32 cellular contexts compared by ENCODE assay signal in genomic region chr1:28308750-28309149, GRCh38.
"Had no signal": no experiment of that assay in that cellular context is flagged by ENCODE, and none has a peak within 500 bp of the region (broad histone marks: within the 10 kb centered on the region; RNA-seq: fewer than 3 reads in every experiment).

No MANE protein-coding gene starts in this region.

- H3K27me3 ChIP-seq: body of pancreas, foreskin keratinocyte, gastrocnemius medialis, heart left ventricle had no signal

- ATAC-seq: activated T-cell treated with anti-CD3 and anti-CD28 coated beads, Interleukin-2, amount 50 U/mL, for 72 hours; body of pancreas; effector memory CD8-positive, alpha-beta T cell; foreskin keratinocyte; gastrocnemius medialis; heart left ventricle; T-helper 17 cell had no signal

- H3K9me3 Mint-ChIP-seq: activated CD4-positive, alpha-beta memory T cell treated with anti-CD3 and anti-CD28 coated beads, Interleukin-2, amount 10 ng/mL, durations not matched to agents 7 days and 5 days; activated CD4-positive, alpha-beta T cell treated with anti-CD3 and anti-CD28 coated beads, Interleukin-2, amount 10 ng/mL, durations not matched to agents 7 days and 5 days; activated T-cell treated with anti-CD3 and anti-CD28 coated beads, Interleukin-2, amount 50 U/mL, for 24 hours; activated T-cell treated with anti-CD3 and anti-CD28 coated beads, Interleukin-2, amount 50 U/mL, for 72 hours; effector memory CD8-positive, alpha-beta T cell; T-helper 2 cell treated with Interferon-gamma antibody and Interleukin-4, amounts not matched to agents 5 μg/mL and 100 μg/mL, for 36 hours had no signal

- H3K36me3 Mint-ChIP-seq: activated naive CD8-positive, alpha-beta T cell had no signal

- H3K4me1 ChIP-seq: esophagus muscularis mucosa, foreskin keratinocyte, gastrocnemius medialis had no signal

- DNase-seq: activated CD4-positive, alpha-beta memory T cell treated with anti-CD3 and anti-CD28 coated beads, Interleukin-2, amount 10 ng/mL, durations not matched to agents 7 days and 5 days; activated CD4-positive, alpha-beta T cell treated with anti-CD3 and anti-CD28 coated beads for 4 hours; activated CD4-positive, alpha-beta T cell treated with anti-CD3 and anti-CD28 coated beads, Interleukin-2, amount 10 ng/mL, durations not matched to agents 7 days and 5 days; activated CD4-positive, alpha-beta T cell treated with anti-CD3 and anti-CD28 coated beads, Interleukin-2, amount 50 U/mL, for 4 hours; activated CD4-positive, CD25-positive, alpha-beta regulatory T cell; activated CD4-positive, CD25-positive, alpha-beta regulatory T cell treated with anti-CD3 and anti-CD28 coated beads, Interleukin-2, amount 50 U/mL, for 72 hours; activated CD8-positive, alpha-beta memory T cell treated with anti-CD3 and anti-CD28 coated beads, Interleukin-2, amount 50 U/mL, for 48 hours; activated effector memory CD4-positive, alpha-beta T cell treated with Interleukin-2 at 50 U/mL for 16 hours; activated gamma-delta T cell treated with Interleukin-2 at 50 U/mL for 16 hours; activated naive CD4-positive, alpha-beta T cell treated with anti-CD3 and anti-CD28 coated beads, Interleukin-2, amount 50 U/mL, for 16 hours; activated naive CD4-positive, alpha-beta T cell treated with Interleukin-2 at 50 U/mL for 16 hours; activated T-cell treated with anti-CD3 and anti-CD28 coated beads for 4 hours; activated T-cell treated with anti-CD3 and anti-CD28 coated beads, Interleukin-2, amount 50 U/mL, for 24 hours; activated T-cell treated with anti-CD3 and anti-CD28 coated beads, Interleukin-2, amount 50 U/mL, for 72 hours; amygdala; aorta; body of pancreas; caudate nucleus; cortex of kidney; dermis blood vessel endothelial cell; effector CD4-positive, alpha-beta T cell; effector memory CD8-positive, alpha-beta T cell; erythroblast; foreskin keratinocyte; gastrocnemius medialis; glutamatergic neuron; heart left ventricle; T-helper 17 cell; T1000 had no signal

- H3K4me3 ChIP-seq: body of pancreas, esophagus muscularis mucosa, gastrocnemius medialis, heart left ventricle had no signal

- H3K4me3 Mint-ChIP-seq: activated CD4-positive, alpha-beta memory T cell treated with anti-CD3 and anti-CD28 coated beads, Interleukin-2, amount 10 ng/mL, durations not matched to agents 7 days and 5 days; activated CD4-positive, alpha-beta T cell treated with anti-CD3 and anti-CD28 coated beads, Interleukin-2, amount 10 ng/mL, durations not matched to agents 7 days and 5 days; activated naive CD8-positive, alpha-beta T cell; activated T-cell treated with anti-CD3 and anti-CD28 coated beads, Interleukin-2, amount 50 U/mL, for 24 hours; activated T-cell treated with anti-CD3 and anti-CD28 coated beads, Interleukin-2, amount 50 U/mL, for 72 hours; effector memory CD8-positive, alpha-beta T cell; T-helper 17 cell; T-helper 2 cell treated with Interferon-gamma antibody and Interleukin-4, amounts not matched to agents 5 μg/mL and 100 μg/mL, for 36 hours had no signal

- H3K36me3 ChIP-seq: esophagus muscularis mucosa, gastrocnemius medialis, heart left ventricle had no signal

- H3K4me1 Mint-ChIP-seq: activated CD4-positive, alpha-beta memory T cell treated with anti-CD3 and anti-CD28 coated beads, Interleukin-2, amount 10 ng/mL, durations not matched to agents 7 days and 5 days; T-helper 17 cell had no signal

- H3K27me3 Mint-ChIP-seq: activated T-cell treated with anti-CD3 and anti-CD28 coated beads, Interleukin-2, amount 50 U/mL, for 24 hours; T-helper 17 cell had no signal

- H3K27ac Mint-ChIP-seq: activated CD4-positive, alpha-beta memory T cell treated with anti-CD3 and anti-CD28 coated beads, Interleukin-2, amount 10 ng/mL, durations not matched to agents 7 days and 5 days; activated CD4-positive, alpha-beta T cell treated with anti-CD3 and anti-CD28 coated beads, Interleukin-2, amount 10 ng/mL, durations not matched to agents 7 days and 5 days; activated naive CD8-positive, alpha-beta T cell; activated T-cell treated with anti-CD3 and anti-CD28 coated beads, Interleukin-2, amount 50 U/mL, for 24 hours; activated T-cell treated with anti-CD3 and anti-CD28 coated beads, Interleukin-2, amount 50 U/mL, for 72 hours; effector memory CD8-positive, alpha-beta T cell; T-helper 17 cell; T-helper 2 cell treated with Interferon-gamma antibody and Interleukin-4, amounts not matched to agents 5 μg/mL and 100 μg/mL, for 36 hours had no signal

- H3K9me3 ChIP-seq: body of pancreas, esophagus muscularis mucosa, gastrocnemius medialis, heart left ventricle had no signal

- H3K27ac ChIP-seq: body of pancreas, esophagus muscularis mucosa, foreskin keratinocyte, gastrocnemius medialis, heart left ventricle had no signal
